9 cellular contexts compared by ENCODE assay signal in genomic region chr7:908159-908918, GRCh38. TPM values are rescaled to one million over a fixed set of nuclear protein-coding genes. Genes with fewer than 3 reads are reported as not detected.
DNase-seq lines count a peak whose midpoint lies in the region; ATAC-seq, FAIRE-seq and TF ChIP-seq lines count a peak whose summit lies in the region.
"Had no signal": no experiment of that assay in that cellular context is flagged by ENCODE, and none has a peak within 500 bp of the region (broad histone marks: within the 10 kb centered on the region; RNA-seq: fewer than 3 reads in every experiment).

No MANE protein-coding gene starts in this region.

- peak overlapping the region in 3 of 4 donors; percentile 20 to 41 (median 35) for H3K4me3 ChIP-seq in sigmoid colon

- TF ChIP-seq POLR2A in sigmoid colon (IDR thresholded peaks at IDR 0.05) (no peak), GM12891 (IDR thresholded peaks at IDR 0.05; ENCODE audit: low read depth, low read length) (no peak)

- H3K4me1 ChIP-seq in sigmoid colon: peaks cover 0 to 27% (median 8%) of the 10 kb centered on the region in 4 donors

- intact Hi-C loops in dendritic cell treated with granulocyte-macrophage colony-stimulating factor and Interleukin-4, amounts not matched to agents 40 ng/mL and 50 ng/mL, for 4 days (cut with micrococcal nuclease): no loop called here
- intact Hi-C loops in sigmoid colon (cut with DNase I): no loop called here

- H3K27ac ChIP-seq in sigmoid colon: peak overlapping the region; percentile 9 to 63 (median 52)

- H3K4me1 Mint-ChIP-seq in dendritic cell treated with granulocyte-macrophage colony-stimulating factor and Interleukin-4, amounts not matched to agents 40 ng/mL and 50 ng/mL, for 4 days (ENCODE audit: low read depth): peaks cover 72% of the 10 kb centered on the region
- H3K4me1 Mint-ChIP-seq in type B pancreatic cell (ENCODE audit: unreplicated experiment): no peaks in the 10 kb centered on the region

- H3K9me3 Mint-ChIP-seq in dendritic cell treated with granulocyte-macrophage colony-stimulating factor and Interleukin-4, amounts not matched to agents 40 ng/mL and 50 ng/mL, for 4 days: peaks cover 4% of the 10 kb centered on the region
- H3K9me3 Mint-ChIP-seq in type B pancreatic cell: no peaks in the 10 kb centered on the region

- no peak for FAIRE-seq in GM12891 (lab: Jason Lieb, UNC)

- ATAC-seq in GM21360 (IDR thresholded peaks at IDR 0.05; ENCODE audit: unreplicated experiment): peak; percentile 19
- ATAC-seq in HG03442 (IDR thresholded peaks at IDR 0.05; ENCODE audit: unreplicated experiment): peak; percentile 11

- no peaks in the 10 kb centered on the region for H3K27me3 Mint-ChIP-seq in dendritic cell treated with granulocyte-macrophage colony-stimulating factor and Interleukin-4, amounts not matched to agents 40 ng/mL and 50 ng/mL, for 4 days
- H3K27me3 Mint-ChIP-seq in type B pancreatic cell: peaks cover 14% of the 10 kb centered on the region

- TF ChIP-seq EP300 in sigmoid colon (IDR thresholded peaks at IDR 0.05): no peak

- H3K4me3 Mint-ChIP-seq in dendritic cell treated with granulocyte-macrophage colony-stimulating factor and Interleukin-4, amounts not matched to agents 40 ng/mL and 50 ng/mL, for 4 days: peak overlapping the region; percentile 28
- no peak overlapping the region for H3K4me3 Mint-ChIP-seq in type B pancreatic cell

- peaks cover 41% of the 10 kb centered on the region for H3K36me3 Mint-ChIP-seq in dendritic cell treated with granulocyte-macrophage colony-stimulating factor and Interleukin-4, amounts not matched to agents 40 ng/mL and 50 ng/mL, for 4 days (ENCODE audit: low read depth)
- no peaks in the 10 kb centered on the region for H3K36me3 Mint-ChIP-seq in type B pancreatic cell

- H3K27ac Mint-ChIP-seq in dendritic cell treated with granulocyte-macrophage colony-stimulating factor and Interleukin-4, amounts not matched to agents 40 ng/mL and 50 ng/mL, for 4 days: no peak overlapping the region
- no peak overlapping the region for H3K27ac Mint-ChIP-seq in type B pancreatic cell

- peaks cover 0 to 10% (median 0%) of the 10 kb centered on the region in 4 donors for H3K36me3 ChIP-seq in sigmoid colon

- H3K27me3 ChIP-seq in sigmoid colon: no peaks in the 10 kb centered on the region

- 69 to 78% methylated on average over 37 of the region's 37 CpGs for WGBS in sigmoid colon, 2 donors

- H3K9me3 ChIP-seq in sigmoid colon: no peaks in the 10 kb centered on the region

- TF ChIP-seq CTCF in sigmoid colon (IDR thresholded peaks at IDR 0.05) (no peak), type B pancreatic cell (conservative IDR thresholded peaks at IDR 0.05) (no peak)

- DNase-seq in sigmoid colon (no peak), type B pancreatic cell (ENCODE audit: extremely low spot score, unreplicated experiment) (no peak), A172 (ENCODE audit: low spot score) (no peak), GM12891 (ENCODE audit: insufficient read length, low spot score) (no peak)
- DNase-seq in activated CD8-positive, alpha-beta memory T cell treated with anti-CD3 and anti-CD28 coated beads for 24 hours: no peak
- DNase-seq: foreskin melanocyte had no signal

TF ChIP-seq in GM12891, 5 proteins besides CTCF, POLR2A, EP300 and RAD21:
- TF ChIP-seq POLR2AphosphoS5 (IDR thresholded peaks at IDR 0.05; ENCODE audit: low read depth, low read length) (no peak), TAF1 (IDR thresholded peaks at IDR 0.05; ENCODE audit: low read depth, low read length) (no peak), PAX5 (IDR thresholded peaks at IDR 0.05; ENCODE audit: insufficient read depth, low read length, severe bottlenecking) (no peak), POU2F2 (IDR thresholded peaks at IDR 0.05; ENCODE audit: low read depth, low read length) (no peak), SPI1 (IDR thresholded peaks at IDR 0.05; ENCODE audit: low read depth, low read length) (no peak)
TF ChIP-seq in GM12891: peak in this region for 0.

RNA-seq across cellular contexts. Expression of gene GET4, which starts 32.0 kb away (rescaled TPM):
- total RNA-seq in sigmoid colon (10 to 100 TPM; 20.3 to 32.4 (median 25.4) TPM), type B pancreatic cell (ENCODE audit: low replicate concordance) (46.3 and 50.0 TPM in 2 replicates)
- polyA plus RNA-seq in sigmoid colon: 10 to 100 TPM; 25.8 to 51.4 (median 31.2) TPM
- 55.3 and 56.3 TPM in 2 replicates for total RNA-seq in A172 (2014; rRNA removed; shearing (Covaris generic))
- polyA plus RNA-seq in GM12891 (2012; ENCODE audit: low read depth, missing spikeins): 27.1 TPM

RNA-seq across cellular contexts. Expression of gene ADAP1, which starts 46.1 kb away (rescaled TPM):
- total RNA-seq in sigmoid colon: 10 to 100 TPM; 11.4 to 72.6 (median 28.9) TPM
- 100 to 1,000 TPM in 2 of 3 donors, 10 to 100 TPM in 1; 99.1 to 157 (median 109) TPM for polyA plus RNA-seq in sigmoid colon
- 15.7 and 18.1 TPM in 2 replicates for total RNA-seq in type B pancreatic cell (ENCODE audit: low replicate concordance)
- 33.3 and 46.8 TPM in 2 replicates for total RNA-seq in A172 (2014; rRNA removed; shearing (Covaris generic))
- 8.1 TPM for polyA plus RNA-seq in GM12891 (2012; ENCODE audit: low read depth, missing spikeins)
